ENCODE assay signal across 1 cellular context in the genomic region with DNA sequence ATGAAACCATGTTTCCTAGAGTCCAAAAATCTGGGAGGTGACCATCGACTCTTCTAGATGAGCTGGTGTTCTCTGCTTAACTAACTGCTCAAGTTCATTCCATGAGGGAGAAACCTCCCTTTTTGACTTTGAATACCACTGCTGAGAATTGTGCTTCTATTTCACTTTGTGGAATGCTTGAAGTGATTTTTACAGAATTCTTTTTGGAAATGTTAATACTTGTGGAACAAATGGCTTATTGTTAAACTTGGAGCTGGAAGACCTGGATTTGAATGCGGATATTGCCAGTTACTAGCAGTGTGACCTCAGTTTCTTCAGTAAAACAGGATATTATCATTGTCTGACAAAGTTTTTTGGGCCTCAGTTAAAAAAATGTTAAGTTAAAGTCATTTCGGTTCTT.
TF ChIP-seq lines count a peak whose summit lies in the region.

No MANE protein-coding gene starts in this region.

TF ChIP-seq in GM23338, 12 proteins besides CTCF, POLR2A, EP300 and RAD21 (continued from another document):
- TF ChIP-seq ZNF462 (CRISPR knock-in tag; IDR thresholded peaks at IDR 0.05) (no peak), NANOG (IDR thresholded peaks at IDR 0.05; ENCODE audit: borderline replicate concordance) (no peak), CREB1 (CRISPR knock-in tag; IDR thresholded peaks at IDR 0.05; ENCODE audit: low read depth) (no peak), JUNB (IDR thresholded peaks at IDR 0.05; ENCODE audit: unreplicated experiment) (no peak), POLR2AphosphoS5 (IDR thresholded peaks at IDR 0.05; ENCODE audit: low read depth) (no peak), ETS1 (IDR thresholded peaks at IDR 0.05) (no peak), ZNF331 (CRISPR knock-in tag; IDR thresholded peaks at IDR 0.05; ENCODE audit: low read depth) (no peak), REST (IDR thresholded peaks at IDR 0.05; ENCODE audit: unreplicated experiment) (no peak), EZH2 (IDR thresholded peaks at IDR 0.05; ENCODE audit: low read depth, unreplicated experiment) (no peak)
